ENCODE assay signal across 7 cellular contexts in genomic region chr10:97869091-97870042, GRCh38. TPM values are rescaled to one million over a fixed set of nuclear protein-coding genes. Genes with fewer than 3 reads are reported as not detected.
DNase-seq lines count a peak whose midpoint lies in the region; ATAC-seq and TF ChIP-seq lines count a peak whose summit lies in the region.

No MANE protein-coding gene starts in this region.

- intact Hi-C loops in gastrocnemius medialis (cut with DNase I; ENCODE audit: low total_unique reads): loop anchor here (1.0 kb wide), 2 partner anchors 77 to 110 kb away; no protein-coding TSS in a partner anchor

- no peaks in the 10 kb centered on the region for H3K27me3 ChIP-seq in right atrium auricular region
- H3K27me3 ChIP-seq in gastrocnemius medialis: peaks cover 0 to 4% (median 0%) of the 10 kb centered on the region in 3 donors

- H3K27ac ChIP-seq in right atrium auricular region: peak overlapping the region; percentile 57 to 71
- H3K27ac ChIP-seq in gastrocnemius medialis: peak overlapping the region in 2 of 4 donors; percentile 33 to 63

- no peak for TF ChIP-seq POLR2A in gastrocnemius medialis (IDR thresholded peaks at IDR 0.05)

- TF ChIP-seq CTCF in right atrium auricular region (IDR thresholded peaks at IDR 0.05) (peak; percentile 63 to 84), gastrocnemius medialis (IDR thresholded peaks at IDR 0.05 in 4 of 5, conservative IDR thresholded peaks at IDR 0.05 in 1 of 5) (peak; percentile 86 to 97 (median 91))

- H3K36me3 ChIP-seq in right atrium auricular region: no peaks in the 10 kb centered on the region
- H3K36me3 ChIP-seq in gastrocnemius medialis: peaks cover 0 to 2% of the 10 kb centered on the region in 2 donors

- H3K4me1 ChIP-seq in right atrium auricular region (peaks cover 0 to 12% of the 10 kb centered on the region in 2 donors), gastrocnemius medialis (peaks cover 4 to 6% of the 10 kb centered on the region in 2 donors)

- DNase-seq in NCI-H1694 treated with DMSO at 0.1 percent for 48 hours (lab: John Stamatoyannopoulos, UW): peak; percentile 83
- peak; percentile 33 to 92 (median 69) for DNase-seq in T-helper 2 cell
- DNase-seq in amniotic stem cell (lab: John Stamatoyannopoulos, UW): peak; percentile 80
- peak; percentile 85 for DNase-seq in right atrium auricular region (ENCODE audit: low spot score)
- peak; percentile 88 to 92 for DNase-seq in gastrocnemius medialis

- peak; percentile 88 for ATAC-seq in GM18499 (IDR thresholded peaks at IDR 0.05; ENCODE audit: insufficient read depth, unreplicated experiment)
- ATAC-seq in HG02885 (IDR thresholded peaks at IDR 0.05; ENCODE audit: poor library complexity, unreplicated experiment): peak; percentile 88
- peak; percentile 98 to 99 for ATAC-seq in gastrocnemius medialis

- H3K9me3 ChIP-seq in right atrium auricular region (no peaks in the 10 kb centered on the region), gastrocnemius medialis (no peaks in the 10 kb centered on the region)

- in situ Hi-C loops in gastrocnemius medialis (cut with MboI; ENCODE audit: low sequenced_read_pairs in 4 of 4): loop anchor here in 3 of 4 donors (5.0 kb wide), 1 partner anchor 77 kb away; no protein-coding TSS in a partner anchor

- H3K4me3 ChIP-seq in right atrium auricular region: no peak overlapping the region
- no peak overlapping the region for H3K4me3 ChIP-seq in gastrocnemius medialis

RNA-seq across cellular contexts. Expression of gene GOLGA7B, which starts 19.7 kb away (rescaled TPM):
- total RNA-seq in right atrium auricular region (1 to 10 TPM; 1.3 to 3.2 TPM), gastrocnemius medialis (1 to 10 TPM in 1 of 4 donors, under 1 TPM in 3; 0.29 to 2.3 (median 0.63) TPM)
